Comparison of ENCODE assay signal across 28 cellular contexts in genomic region chr10:15052121-15052520, GRCh38. TPM values are rescaled to one million over a fixed set of nuclear protein-coding genes. Genes with fewer than 3 reads are reported as not detected.
"Had no signal": no experiment of that assay in that cellular context is flagged by ENCODE, and none has a peak within 500 bp of the region (broad histone marks: within the 10 kb centered on the region; RNA-seq: fewer than 3 reads in every experiment).

No MANE protein-coding gene starts in this region.

- H3K27ac Mint-ChIP-seq: nephron; progenitor cell of endocrine pancreas; stimulated activated memory B cell treated with anti-CD40 and anti-IgM and Interleukin-4, amounts not matched to agents 10 μg/mL and 1 μg/mL and 100 μg/mL, for 72 hours; stimulated activated naive CD8-positive, alpha-beta T cell treated with anti-CD3 and anti-CD28 coated beads, Interleukin-15, amount 100 ng/mL, for 72 hours; type B pancreatic cell had no signal

- H3K9me3 Mint-ChIP-seq: naive thymus-derived CD8-positive, alpha-beta T cell; nephron; stimulated activated memory B cell treated with anti-CD40 and anti-IgM and Interleukin-4, amounts not matched to agents 10 μg/mL and 1 μg/mL and 100 μg/mL, for 72 hours; stimulated activated naive CD8-positive, alpha-beta T cell treated with anti-CD3 and anti-CD28 coated beads, Interleukin-15, amount 100 ng/mL, for 72 hours had no signal

- ATAC-seq: left cardiac atrium; left lobe of liver; left ventricle myocardium superior; naive thymus-derived CD8-positive, alpha-beta T cell; right lobe of liver; stimulated activated memory B cell treated with anti-CD40 and anti-IgM and Interleukin-4, amounts not matched to agents 10 μg/mL and 1 μg/mL and 100 μg/mL, for 72 hours; stimulated activated naive CD8-positive, alpha-beta T cell treated with anti-CD3 and anti-CD28 coated beads, Interleukin-15, amount 100 ng/mL, for 72 hours had no signal

- H3K4me3 Mint-ChIP-seq: naive thymus-derived CD8-positive, alpha-beta T cell; nephron; neural crest cell; stimulated activated memory B cell treated with anti-CD40 and anti-IgM and Interleukin-4, amounts not matched to agents 10 μg/mL and 1 μg/mL and 100 μg/mL, for 72 hours; stimulated activated naive CD8-positive, alpha-beta T cell treated with anti-CD3 and anti-CD28 coated beads, Interleukin-15, amount 100 ng/mL, for 72 hours; type B pancreatic cell had no signal

- H3K36me3 Mint-ChIP-seq: naive thymus-derived CD8-positive, alpha-beta T cell; stimulated activated memory B cell treated with anti-CD40 and anti-IgM and Interleukin-4, amounts not matched to agents 10 μg/mL and 1 μg/mL and 100 μg/mL, for 72 hours; type B pancreatic cell had no signal

- DNase-seq: kidney glomerular epithelial cell; left cardiac atrium; left ventricle myocardium superior; mesenchymal stem cell; naive thymus-derived CD8-positive, alpha-beta T cell; nucleus accumbens; ovary; right lobe of liver; stimulated activated CD4-positive, alpha-beta T cell treated with anti-CD3 and anti-CD28 coated beads, Interleukin-1b, Interleukin-23, amount 100 ng/mL, for 48 hours; stimulated activated CD4-positive, alpha-beta T cell treated with anti-CD3 and anti-CD28 coated beads, Interleukin-2, amount 100 ng/mL, for 48 hours; stimulated activated CD4-positive, alpha-beta T cell treated with anti-CD3 and anti-CD28 coated beads, Interleukin-4, amount 100 ng/mL, for 4 hours; stimulated activated CD8-positive, alpha-beta memory T cell treated with anti-CD3 and anti-CD28 coated beads, Interleukin-4, amount 100 ng/mL, for 48 hours; stimulated activated naive CD4-positive, alpha-beta T cell treated with Interleukin-2 at 50 U/mL for 16 hours; stimulated activated naive CD8-positive, alpha-beta T cell treated with anti-CD3 and anti-CD28 coated beads, Interleukin-15, amount 100 ng/mL, for 72 hours; substantia nigra; uterus had no signal

- H3K4me1 Mint-ChIP-seq: naive thymus-derived CD8-positive, alpha-beta T cell; neural crest cell; stimulated activated memory B cell treated with anti-CD40 and anti-IgM and Interleukin-4, amounts not matched to agents 10 μg/mL and 1 μg/mL and 100 μg/mL, for 72 hours; stimulated activated naive CD8-positive, alpha-beta T cell treated with anti-CD3 and anti-CD28 coated beads, Interleukin-15, amount 100 ng/mL, for 72 hours had no signal

- H3K27me3 Mint-ChIP-seq: progenitor cell of endocrine pancreas; stimulated activated naive CD8-positive, alpha-beta T cell treated with anti-CD3 and anti-CD28 coated beads, Interleukin-15, amount 100 ng/mL, for 72 hours; type B pancreatic cell had no signal

RNA-seq across cellular contexts. Expression of gene OLAH, which starts 8.4 kb away (rescaled TPM):
- total RNA-seq: hepatocyte; left lobe of liver; left ventricle myocardium superior; mucosa of gallbladder; naive thymus-derived CD8-positive, alpha-beta T cell; neural crest cell; progenitor cell of endocrine pancreas; pulmonary artery endothelial cell; smooth muscle cell; ureter had no signal

RNA-seq across cellular contexts. Expression of gene ACBD7, which starts 36.5 kb away (rescaled TPM):
- total RNA-seq: left lobe of liver, left ventricle myocardium superior, right atrium auricular region, smooth muscle cell had no signal
